ENCODE assay signal across 21 cellular contexts in genomic region chr15:64386291-64386690, GRCh38. TPM values are rescaled to one million over a fixed set of nuclear protein-coding genes. Genes with fewer than 3 reads are reported as not detected.
"Had no signal": no experiment of that assay in that cellular context is flagged by ENCODE, and none has a peak within 500 bp of the region (broad histone marks: within the 10 kb centered on the region; RNA-seq: fewer than 3 reads in every experiment).

No MANE protein-coding gene starts in this region.

- H3K9me2 ChIP-seq: SK-N-SH had no signal

- H3K9ac ChIP-seq: SK-N-SH had no signal

- DNase-seq: activated B cell treated with CpG ODN at 0.5 μM for 24 hours; activated CD4-positive, alpha-beta T cell treated with anti-CD3 and anti-CD28 coated beads for 4 hours; activated naive CD4-positive, alpha-beta T cell treated with Interleukin-2 at 50 U/mL for 16 hours; activated naive CD8-positive, alpha-beta T cell treated with anti-CD3 and anti-CD28 coated beads, Interleukin-2, amount 10 ng/mL, durations not matched to agents 7 days and 5 days; amygdala; dermis blood vessel endothelial cell; effector memory CD4-positive, alpha-beta T cell; heart left ventricle; SK-N-SH; stimulated activated CD4-positive, alpha-beta T cell treated with anti-CD3 and anti-CD28 coated beads, Interleukin-12 subunit alpha, Interleukin-12 subunit beta, amount 100 ng/mL, for 4 hours; stimulated activated CD4-positive, alpha-beta T cell treated with anti-CD3 and anti-CD28 coated beads, Interleukin-1b, Interleukin-23, amount 100 ng/mL, for 48 hours; stimulated activated CD8-positive, alpha-beta memory T cell treated with anti-CD3 and anti-CD28 coated beads, Interleukin-4, amount 100 ng/mL, for 48 hours; stimulated activated naive CD8-positive, alpha-beta T cell treated with anti-CD3 and anti-CD28 coated beads, Interleukin-15, amount 100 ng/mL, for 72 hours; T-helper 1 cell; T-helper 9 cell; upper lobe of left lung had no signal

- H3K27me3 ChIP-seq: esophagus muscularis mucosa, gastroesophageal sphincter, heart left ventricle, suprapubic skin, upper lobe of left lung had no signal

- H3K9me3 Mint-ChIP-seq: activated B cell treated with CpG ODN at 0.5 μM for 24 hours; activated naive CD8-positive, alpha-beta T cell treated with anti-CD3 and anti-CD28 coated beads, Interleukin-2, amount 10 ng/mL, durations not matched to agents 7 days and 5 days; activated T-helper 2 cell treated with anti-CD3 and anti-CD28 coated beads, Interferon-gamma antibody, Interleukin-2, Interleukin-4, amounts not matched to agents 10 μg/mL and 5 μg/mL and 100 μg/mL, durations not matched to agents 14 hours and 24 hours and 36 hours had no signal

- H3K27ac Mint-ChIP-seq: activated naive CD8-positive, alpha-beta T cell treated with anti-CD3 and anti-CD28 coated beads, Interleukin-2, amount 10 ng/mL, durations not matched to agents 7 days and 5 days; activated T-helper 2 cell treated with anti-CD3 and anti-CD28 coated beads, Interferon-gamma antibody, Interleukin-2, Interleukin-4, amounts not matched to agents 10 μg/mL and 5 μg/mL and 100 μg/mL, durations not matched to agents 14 hours and 24 hours and 36 hours; progenitor cell of endocrine pancreas had no signal

- H3K27me3 Mint-ChIP-seq: activated B cell treated with CpG ODN at 0.5 μM for 24 hours; activated naive CD8-positive, alpha-beta T cell treated with anti-CD3 and anti-CD28 coated beads, Interleukin-2, amount 10 ng/mL, durations not matched to agents 7 days and 5 days; progenitor cell of endocrine pancreas; stimulated activated naive CD8-positive, alpha-beta T cell treated with anti-CD3 and anti-CD28 coated beads, Interleukin-15, amount 100 ng/mL, for 72 hours had no signal

- H3K27ac ChIP-seq: suprapubic skin had no signal

- ATAC-seq: gastroesophageal sphincter; heart left ventricle; stimulated activated naive CD8-positive, alpha-beta T cell treated with anti-CD3 and anti-CD28 coated beads, Interleukin-15, amount 100 ng/mL, for 72 hours had no signal

- H3K9me3 ChIP-seq: esophagus muscularis mucosa, gastroesophageal sphincter, heart left ventricle, SK-N-SH, suprapubic skin, upper lobe of left lung had no signal

- H3K36me3 ChIP-seq: upper lobe of left lung had no signal

RNA-seq across cellular contexts. Expression of gene PCLAF, which starts 5.0 kb away (rescaled TPM):
- total RNA-seq: esophagus muscularis mucosa had no signal
